Comparison of ENCODE assay signal across 3 cellular contexts in the genomic region with DNA sequence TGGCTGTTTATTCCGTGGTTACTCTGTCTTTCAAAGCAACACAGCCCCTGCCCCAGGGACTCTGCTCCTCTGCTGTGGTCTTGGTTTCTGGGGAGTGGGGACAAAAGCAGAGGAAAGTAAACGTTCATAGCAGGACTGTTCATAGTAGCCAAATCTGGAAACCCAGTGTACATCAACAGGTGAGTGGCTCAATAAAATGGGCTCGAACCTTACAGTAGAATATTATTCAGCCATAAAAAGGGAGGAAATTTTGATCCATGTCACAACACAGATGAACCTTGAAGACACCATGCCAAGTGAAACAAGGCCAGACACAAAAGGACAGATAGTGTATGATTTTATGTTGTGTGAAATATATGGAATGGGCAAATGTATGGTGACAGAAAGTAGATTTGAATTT.
TF ChIP-seq lines count a peak whose summit lies in the region.

No MANE protein-coding gene starts in this region.

TF ChIP-seq in HEK293, 187 proteins besides CTCF, POLR2A, EP300 and RAD21:
- TF ChIP-seq HOXD13 (CRISPR knock-in tag; IDR thresholded peaks at IDR 0.05; ENCODE audit: borderline replicate concordance) (no peak), SCRT1 (tag by site-specific recombination; IDR thresholded peaks at IDR 0.05; ENCODE audit: borderline replicate concordance) (0 out of 2 replicates have a peak, but pooled peaks have one; percentile 33), KLF8 (tag by site-specific recombination; IDR thresholded peaks at IDR 0.05) (no peak), ZSCAN30 (tag by site-specific recombination; IDR thresholded peaks at IDR 0.05) (no peak), ZNF837 (tag by site-specific recombination; IDR thresholded peaks at IDR 0.05) (no peak), SCRT2 (tag by site-specific recombination; IDR thresholded peaks at IDR 0.05) (peak; percentile 73), ZNF138 (tag by site-specific recombination; IDR thresholded peaks at IDR 0.05; ENCODE audit: borderline replicate concordance) (no peak), ZNF146 (tag by site-specific recombination; IDR thresholded peaks at IDR 0.05) (peak; percentile 54; the same call in 1 of the 2 replicates), ZNF596 (tag by site-specific recombination; IDR thresholded peaks at IDR 0.05) (no peak), ZNF19 (tag by site-specific recombination; IDR thresholded peaks at IDR 0.05; ENCODE audit: low read depth) (no peak), ZNF830 (tag by site-specific recombination; IDR thresholded peaks at IDR 0.05; ENCODE audit: low read depth) (no peak), ZNF529 (tag by site-specific recombination; IDR thresholded peaks at IDR 0.05; ENCODE audit: insufficient replicate concordance) (no peak)
- TF ChIP-seq, protein P1, sequence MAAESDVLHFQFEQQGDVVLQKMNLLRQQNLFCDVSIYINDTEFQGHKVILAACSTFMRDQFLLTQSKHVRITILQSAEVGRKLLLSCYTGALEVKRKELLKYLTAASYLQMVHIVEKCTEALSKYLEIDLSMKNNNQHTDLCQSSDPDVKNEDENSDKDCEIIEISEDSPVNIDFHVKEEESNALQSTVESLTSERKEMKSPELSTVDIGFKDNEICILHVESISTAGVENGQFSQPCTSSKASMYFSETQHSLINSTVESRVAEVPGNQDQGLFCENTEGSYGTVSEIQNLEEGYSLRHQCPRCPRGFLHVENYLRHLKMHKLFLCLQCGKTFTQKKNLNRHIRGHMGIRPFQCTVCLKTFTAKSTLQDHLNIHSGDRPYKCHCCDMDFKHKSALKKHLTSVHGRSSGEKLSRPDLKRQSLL (tag by site-specific recombination; IDR thresholded peaks at IDR 0.05): no peak
- TF ChIP-seq, protein P2, sequence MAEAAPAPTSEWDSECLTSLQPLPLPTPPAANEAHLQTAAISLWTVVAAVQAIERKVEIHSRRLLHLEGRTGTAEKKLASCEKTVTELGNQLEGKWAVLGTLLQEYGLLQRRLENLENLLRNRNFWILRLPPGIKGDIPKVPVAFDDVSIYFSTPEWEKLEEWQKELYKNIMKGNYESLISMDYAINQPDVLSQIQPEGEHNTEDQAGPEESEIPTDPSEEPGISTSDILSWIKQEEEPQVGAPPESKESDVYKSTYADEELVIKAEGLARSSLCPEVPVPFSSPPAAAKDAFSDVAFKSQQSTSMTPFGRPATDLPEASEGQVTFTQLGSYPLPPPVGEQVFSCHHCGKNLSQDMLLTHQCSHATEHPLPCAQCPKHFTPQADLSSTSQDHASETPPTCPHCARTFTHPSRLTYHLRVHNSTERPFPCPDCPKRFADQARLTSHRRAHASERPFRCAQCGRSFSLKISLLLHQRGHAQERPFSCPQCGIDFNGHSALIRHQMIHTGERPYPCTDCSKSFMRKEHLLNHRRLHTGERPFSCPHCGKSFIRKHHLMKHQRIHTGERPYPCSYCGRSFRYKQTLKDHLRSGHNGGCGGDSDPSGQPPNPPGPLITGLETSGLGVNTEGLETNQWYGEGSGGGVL (tag by site-specific recombination; IDR thresholded peaks at IDR 0.05): no peak
TF ChIP-seq in HEK293: peak in this region for 3.

TF ChIP-seq in IMR-90, 13 proteins besides CTCF, POLR2A, EP300 and RAD21:
- TF ChIP-seq RFX5 (IDR thresholded peaks at IDR 0.05; ENCODE audit: low read depth, low read length) (no peak), CHD1 (IDR thresholded peaks at IDR 0.05; ENCODE audit: low read depth, low read length) (no peak)
- TF ChIP-seq, protein P3, sequence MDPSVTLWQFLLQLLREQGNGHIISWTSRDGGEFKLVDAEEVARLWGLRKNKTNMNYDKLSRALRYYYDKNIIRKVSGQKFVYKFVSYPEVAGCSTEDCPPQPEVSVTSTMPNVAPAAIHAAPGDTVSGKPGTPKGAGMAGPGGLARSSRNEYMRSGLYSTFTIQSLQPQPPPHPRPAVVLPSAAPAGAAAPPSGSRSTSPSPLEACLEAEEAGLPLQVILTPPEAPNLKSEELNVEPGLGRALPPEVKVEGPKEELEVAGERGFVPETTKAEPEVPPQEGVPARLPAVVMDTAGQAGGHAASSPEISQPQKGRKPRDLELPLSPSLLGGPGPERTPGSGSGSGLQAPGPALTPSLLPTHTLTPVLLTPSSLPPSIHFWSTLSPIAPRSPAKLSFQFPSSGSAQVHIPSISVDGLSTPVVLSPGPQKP (IDR thresholded peaks at IDR 0.05; ENCODE audit: borderline replicate concordance, low read depth, low read length): no peak

TF ChIP-seq in WTC11, 78 proteins besides CTCF, POLR2A, EP300 and RAD21:
- no peak for TF ChIP-seq RELA (CRISPR knock-in tag; IDR thresholded peaks at IDR 0.05; ENCODE audit: borderline replicate concordance)
- no peak for TF ChIP-seq ZNF121 (CRISPR knock-in tag; IDR thresholded peaks at IDR 0.05)
- TF ChIP-seq JUN (CRISPR knock-in tag; IDR thresholded peaks at IDR 0.05): no peak
- no peak for TF ChIP-seq ZBTB21 (CRISPR knock-in tag; IDR thresholded peaks at IDR 0.05; ENCODE audit: borderline replicate concordance)
- no peak for TF ChIP-seq ETV6 (CRISPR knock-in tag; IDR thresholded peaks at IDR 0.05)
- TF ChIP-seq, protein P4, sequence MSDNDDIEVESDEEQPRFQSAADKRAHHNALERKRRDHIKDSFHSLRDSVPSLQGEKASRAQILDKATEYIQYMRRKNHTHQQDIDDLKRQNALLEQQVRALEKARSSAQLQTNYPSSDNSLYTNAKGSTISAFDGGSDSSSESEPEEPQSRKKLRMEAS (CRISPR knock-in tag; IDR thresholded peaks at IDR 0.05): no peak
- TF ChIP-seq ZNF219 (CRISPR knock-in tag; IDR thresholded peaks at IDR 0.05; ENCODE audit: borderline replicate concordance): no peak
- no peak for TF ChIP-seq GRHL2 (CRISPR knock-in tag; IDR thresholded peaks at IDR 0.05; ENCODE audit: insufficient replicate concordance, severe bottlenecking)
- TF ChIP-seq NR1H2 (CRISPR knock-in tag; IDR thresholded peaks at IDR 0.05): no peak
- TF ChIP-seq E2F1 (CRISPR knock-in tag; IDR thresholded peaks at IDR 0.05): no peak
- no peak for TF ChIP-seq ZNF416 (CRISPR knock-in tag; IDR thresholded peaks at IDR 0.05)
- TF ChIP-seq E2F4 (CRISPR knock-in tag; IDR thresholded peaks at IDR 0.05; ENCODE audit: borderline replicate concordance, low read depth): no peak
- no peak for TF ChIP-seq IRF2 (CRISPR knock-in tag; IDR thresholded peaks at IDR 0.05; ENCODE audit: borderline replicate concordance, low read depth)
- TF ChIP-seq NFYB (CRISPR knock-in tag; conservative IDR thresholded peaks at IDR 0.05; ENCODE audit: low read depth): no peak
- TF ChIP-seq FOXK1 (CRISPR knock-in tag; IDR thresholded peaks at IDR 0.05): no peak
- TF ChIP-seq NFE2L1 (CRISPR knock-in tag; IDR thresholded peaks at IDR 0.05): no peak
- no peak for TF ChIP-seq AFF4 (CRISPR knock-in tag; IDR thresholded peaks at IDR 0.05; ENCODE audit: borderline replicate concordance)
- TF ChIP-seq NFATC4 (CRISPR knock-in tag; IDR thresholded peaks at IDR 0.05): no peak
- TF ChIP-seq CBFB (CRISPR knock-in tag; IDR thresholded peaks at IDR 0.05; ENCODE audit: low read depth): no peak
- TF ChIP-seq TCF7 (CRISPR knock-in tag; IDR thresholded peaks at IDR 0.05; ENCODE audit: low read depth): no peak
TF ChIP-seq in WTC11: peak in this region for 0.
